8 cellular contexts compared by ENCODE assay signal in genomic region chr4:84967292-84967651, GRCh38. TPM values are rescaled to one million over a fixed set of nuclear protein-coding genes. Genes with fewer than 3 reads are reported as not detected.
DNase-seq lines count a peak whose midpoint lies in the region; ATAC-seq and TF ChIP-seq lines count a peak whose summit lies in the region.

No MANE protein-coding gene starts in this region.

- H3K9me3 Mint-ChIP-seq in GM23338 = peaks cover 2% of the 10 kb centered on the region; the same call in 1 of the 3 replicates
- no peaks in the 10 kb centered on the region for H3K9me3 Mint-ChIP-seq in activated CD8-positive, alpha-beta T cell treated with anti-CD3 and anti-CD28 coated beads for 36 hours

- peak overlapping the region; percentile 80 for H3K4me3 ChIP-seq in GM23338
- H3K4me3 ChIP-seq in rectal smooth muscle tissue (ENCODE audit: low read length) = peak overlapping the region; percentile 84

- no peak for TF ChIP-seq CTCF in GM23338 (conservative IDR thresholded peaks at IDR 0.05; ENCODE audit: low read depth in 2 of 2)
- no peak for TF ChIP-seq CTCF in activated CD8-positive, alpha-beta T cell treated with anti-CD3 and anti-CD28 coated beads for 36 hours (IDR thresholded peaks at IDR 0.05)

- peaks cover 5% of the 10 kb centered on the region; the same call in 1 of the 2 replicates for H4K20me1 ChIP-seq in GM23338 (replicated peaks; ENCODE audit: insufficient read depth)

- peak overlapping the region; percentile 90 for H3K4me2 ChIP-seq in GM23338

- H3K27ac Mint-ChIP-seq in GM23338 = peak overlapping the region; percentile 69; the same call in 1 of the 2 replicates
- H3K27ac Mint-ChIP-seq in activated CD8-positive, alpha-beta T cell treated with anti-CD3 and anti-CD28 coated beads for 36 hours = no peak overlapping the region

- peak overlapping the region; percentile 99 for H3K4me3 Mint-ChIP-seq in GM23338
- H3K4me3 Mint-ChIP-seq in activated CD8-positive, alpha-beta T cell treated with anti-CD3 and anti-CD28 coated beads for 36 hours = peak overlapping the region; percentile 69

- peak overlapping the region; percentile 90 for H2AFZ ChIP-seq in GM23338

- DNase-seq in GM23338 (ENCODE audit: low spot score) (no peak), left ventricle myocardium superior (no peak), NCI-H1417 (lab: John Stamatoyannopoulos, UW) (no peak)
- no peak for DNase-seq in activated CD8-positive, alpha-beta T cell treated with anti-CD3 and anti-CD28 coated beads for 36 hours
- no peak for DNase-seq in stimulated activated CD4-positive, alpha-beta T cell treated with anti-CD3 and anti-CD28 coated beads, Interleukin-2, amount 100 ng/mL, for 24 hours
- no peak for DNase-seq in activated CD4-positive, alpha-beta T cell treated with anti-CD3 and anti-CD28 coated beads, Interleukin-2, amount 50 U/mL, for 48 hours

- intact Hi-C loops in activated CD8-positive, alpha-beta T cell treated with anti-CD3 and anti-CD28 coated beads for 36 hours (cut with micrococcal nuclease) = no loop called here
- intact Hi-C loops in left ventricle myocardium superior (cut with micrococcal nuclease) = no loop called here

- CTCF ChIA-PET in activated CD8-positive, alpha-beta T cell treated with anti-CD3 and anti-CD28 coated beads for 36 hours (lab: Charles Lee) = no interaction called here

- peaks cover 34% of the 10 kb centered on the region for H3K79me2 ChIP-seq in GM23338 (replicated peaks; ENCODE audit: insufficient read depth)

- no peaks in the 10 kb centered on the region; the same call in 1 of the 2 replicates for H3F3A ChIP-seq in GM23338 (replicated peaks; ENCODE audit: low read depth)

- H3K4me1 ChIP-seq in GM23338 (ENCODE audit: insufficient read depth) (peaks cover 46% of the 10 kb centered on the region), rectal smooth muscle tissue (ENCODE audit: control insufficient read depth, insufficient read depth, low read length) (peaks cover 3% of the 10 kb centered on the region)

- peaks cover 4% of the 10 kb centered on the region for H3K27me3 Mint-ChIP-seq in GM23338 (ENCODE audit: insufficient read depth, low read depth, poor library complexity)
- H3K27me3 Mint-ChIP-seq in activated CD8-positive, alpha-beta T cell treated with anti-CD3 and anti-CD28 coated beads for 36 hours = peaks cover 30% of the 10 kb centered on the region

- H3K27ac ChIP-seq in GM23338 (ENCODE audit: low read depth) = no peak overlapping the region
- peak overlapping the region; percentile 92 for H3K27ac ChIP-seq in rectal smooth muscle tissue (ENCODE audit: low read depth, low read length)

- H3K36me3 Mint-ChIP-seq in GM23338 (ENCODE audit: low read depth) = peaks cover 6% of the 10 kb centered on the region
- no peaks in the 10 kb centered on the region for H3K36me3 Mint-ChIP-seq in activated CD8-positive, alpha-beta T cell treated with anti-CD3 and anti-CD28 coated beads for 36 hours (ENCODE audit: low read depth)

- H3K36me3 ChIP-seq in GM23338 (ENCODE audit: insufficient read depth) = no peaks in the 10 kb centered on the region
- no peaks in the 10 kb centered on the region for H3K36me3 ChIP-seq in rectal smooth muscle tissue (ENCODE audit: control insufficient read depth, insufficient read depth, low read length)

- H3K9ac ChIP-seq in rectal smooth muscle tissue (ENCODE audit: low read length) = peak overlapping the region; percentile 34

- ATAC-seq in GM23338 (no peak), left ventricle myocardium superior (peak; percentile 59), HG03354 (IDR thresholded peaks at IDR 0.05; ENCODE audit: poor library complexity, severe bottlenecking, unreplicated experiment) (no peak)
- no peak for ATAC-seq in activated CD8-positive, alpha-beta T cell treated with anti-CD3 and anti-CD28 coated beads for 36 hours

- no peaks in the 10 kb centered on the region for H3K9me2 ChIP-seq in GM23338 (ENCODE audit: insufficient read depth)

- H3K27me3 ChIP-seq in GM23338 (ENCODE audit: insufficient read depth) (no peaks in the 10 kb centered on the region), rectal smooth muscle tissue (ENCODE audit: control insufficient read depth, insufficient read depth, low read length) (no peaks in the 10 kb centered on the region)

- POLR2A ChIA-PET in activated CD8-positive, alpha-beta T cell treated with anti-CD3 and anti-CD28 coated beads for 36 hours (lab: Charles Lee) = no interaction called here

- peaks cover 37% of the 10 kb centered on the region for H3K4me1 Mint-ChIP-seq in GM23338
- H3K4me1 Mint-ChIP-seq in activated CD8-positive, alpha-beta T cell treated with anti-CD3 and anti-CD28 coated beads for 36 hours (ENCODE audit: low read depth) = peaks cover 9% of the 10 kb centered on the region

TF ChIP-seq in GM23338, 12 proteins besides CTCF, POLR2A, EP300 and RAD21 (continues in another document):
- no peak for TF ChIP-seq POLR2AphosphoS5 (IDR thresholded peaks at IDR 0.05; ENCODE audit: low read depth)
- TF ChIP-seq EZH2phosphoT487 (IDR thresholded peaks at IDR 0.05; ENCODE audit: unreplicated experiment) = no peak
- TF ChIP-seq JUNB (IDR thresholded peaks at IDR 0.05; ENCODE audit: unreplicated experiment) = no peak
- TF ChIP-seq EZH2 (IDR thresholded peaks at IDR 0.05; ENCODE audit: low read depth, unreplicated experiment) = no peak
- no peak for TF ChIP-seq ETS1 (IDR thresholded peaks at IDR 0.05)
- no peak for TF ChIP-seq REST (IDR thresholded peaks at IDR 0.05; ENCODE audit: unreplicated experiment)
- TF ChIP-seq STAT1 (IDR thresholded peaks at IDR 0.05; ENCODE audit: unreplicated experiment) = no peak
- TF ChIP-seq CREB1 (CRISPR knock-in tag; IDR thresholded peaks at IDR 0.05; ENCODE audit: low read depth) = no peak
- TF ChIP-seq NANOG (IDR thresholded peaks at IDR 0.05; ENCODE audit: borderline replicate concordance) = no peak

RNA-seq across cellular contexts. Expression of gene WDFY3, which starts 0.8 kb away (rescaled TPM):
- total RNA-seq in GM23338 (2014; rRNA removed; shearing (Covaris generic)) = 79.1 and 89.0 TPM in 2 replicates
- polyA plus RNA-seq in GM23338 (2016; fragmentation: Nextera tagmentation; extraction: Ambion mirVana) = 6.3 and 8.0 TPM in 2 replicates
- total RNA-seq in activated CD8-positive, alpha-beta T cell treated with anti-CD3 and anti-CD28 coated beads for 36 hours = under 1 TPM; 0.09 to 0.38 TPM
- total RNA-seq in left ventricle myocardium superior = 43.8 TPM

Comparison
In these comparisons a context has a peak if more than half of its experiments do, and no peak if none do; other contexts are left out.
1. RNA of gene WDFY3, which starts 0.8 kb away (total RNA-seq): 79.1 to 89.0 TPM in GM23338 and 43.8 TPM in left ventricle myocardium superior (single experiment); 0.09 to 0.38 TPM in activated CD8-positive, alpha-beta T cell treated with anti-CD3 and anti-CD28 coated beads for 36 hours; every median in the first group is over 10 times any median in the second.